Comparison of ENCODE assay signal across 25 cellular contexts in genomic region chr16:66121466-66121865, GRCh38.
"Had no signal": no experiment of that assay in that cellular context is flagged by ENCODE, and none has a peak within 500 bp of the region (broad histone marks: within the 10 kb centered on the region; RNA-seq: fewer than 3 reads in every experiment).

No MANE protein-coding gene starts in this region.

- H3K27ac Mint-ChIP-seq: endodermal cell; stimulated activated effector memory CD8-positive, alpha-beta T cell treated with anti-CD3 and anti-CD28 coated beads, Interleukin-12 subunit alpha, Interleukin-12 subunit beta, amount 100 ng/mL, for 72 hours; type B pancreatic cell had no signal

- H3K36me3 Mint-ChIP-seq: naive thymus-derived CD8-positive, alpha-beta T cell; stimulated activated effector memory CD8-positive, alpha-beta T cell treated with anti-CD3 and anti-CD28 coated beads, Interleukin-12 subunit alpha, Interleukin-12 subunit beta, amount 100 ng/mL, for 72 hours; type B pancreatic cell had no signal

- H3K27ac ChIP-seq: colonic mucosa, gastrocnemius medialis, heart right ventricle, psoas muscle, suprapubic skin, thyroid gland had no signal

- H3K9me3 ChIP-seq: colonic mucosa, gastrocnemius medialis, heart right ventricle, mucosa of descending colon, psoas muscle, suprapubic skin, thyroid gland had no signal

- H3K4me3 ChIP-seq: colonic mucosa, gastrocnemius medialis, heart right ventricle, mucosa of descending colon, psoas muscle, skin epidermis, suprapubic skin, thyroid gland had no signal

- ATAC-seq: gastrocnemius medialis; heart right ventricle; left lobe of liver; mucosa of descending colon; naive thymus-derived CD8-positive, alpha-beta T cell; psoas muscle; sciatic nerve; stimulated activated effector memory CD8-positive, alpha-beta T cell treated with anti-CD3 and anti-CD28 coated beads, Interleukin-12 subunit alpha, Interleukin-12 subunit beta, amount 100 ng/mL, for 72 hours; stimulated activated naive CD8-positive, alpha-beta T cell treated with anti-CD3 and anti-CD28 coated beads, Interleukin-15, Interleukin-2, amounts not matched to agents 100 U/mL and 50 U/mL, for 24 hours had no signal

- H3K36me3 ChIP-seq: colonic mucosa, gastrocnemius medialis, heart right ventricle, suprapubic skin, thyroid gland had no signal

- H3K4me1 Mint-ChIP-seq: naive thymus-derived CD8-positive, alpha-beta T cell; stimulated activated effector memory CD8-positive, alpha-beta T cell treated with anti-CD3 and anti-CD28 coated beads, Interleukin-12 subunit alpha, Interleukin-12 subunit beta, amount 100 ng/mL, for 72 hours had no signal

- DNase-seq: cerebellar nuclear complex; colonic mucosa; effector CD4-positive, alpha-beta T cell; endodermal cell; erythroblast; gastrocnemius medialis; heart right ventricle; hypothalamus; kidney glomerular epithelial cell; mammary epithelial cell; mucosa of descending colon; naive thymus-derived CD8-positive, alpha-beta T cell; occipital lobe; psoas muscle; stimulated activated CD4-positive, alpha-beta T cell treated with anti-CD3 and anti-CD28 coated beads, Interleukin-12 subunit alpha, Interleukin-12 subunit beta, amount 100 ng/mL, for 4 hours; stimulated activated CD4-positive, alpha-beta T cell treated with anti-CD3 and anti-CD28 coated beads, Interleukin-4, amount 100 ng/mL, for 1 hour; stimulated activated CD8-positive, alpha-beta memory T cell treated with anti-CD3 and anti-CD28 coated beads, Interleukin-4, amount 100 ng/mL, for 48 hours; stimulated activated naive CD8-positive, alpha-beta T cell treated with anti-CD3 and anti-CD28 coated beads, Interleukin-15, Interleukin-2, amounts not matched to agents 100 U/mL and 50 U/mL, for 24 hours; thyroid gland had no signal

- H3K27me3 ChIP-seq: colonic mucosa, thyroid gland had no signal

- H3K4me3 Mint-ChIP-seq: endodermal cell; naive thymus-derived CD8-positive, alpha-beta T cell; stimulated activated effector memory CD8-positive, alpha-beta T cell treated with anti-CD3 and anti-CD28 coated beads, Interleukin-12 subunit alpha, Interleukin-12 subunit beta, amount 100 ng/mL, for 72 hours; type B pancreatic cell had no signal

- H3K9me3 Mint-ChIP-seq: endodermal cell; naive thymus-derived CD8-positive, alpha-beta T cell; stimulated activated effector memory CD8-positive, alpha-beta T cell treated with anti-CD3 and anti-CD28 coated beads, Interleukin-12 subunit alpha, Interleukin-12 subunit beta, amount 100 ng/mL, for 72 hours; type B pancreatic cell had no signal

- H3K4me1 ChIP-seq: colonic mucosa, gastrocnemius medialis, heart right ventricle, psoas muscle, suprapubic skin, thyroid gland had no signal
